8 cellular contexts compared by ENCODE assay signal in genomic region chr11:58579192-58580129, GRCh38. TPM values are rescaled to one million over a fixed set of nuclear protein-coding genes. Genes with fewer than 3 reads are reported as not detected.
DNase-seq lines count a peak whose midpoint lies in the region; ATAC-seq and TF ChIP-seq lines count a peak whose summit lies in the region.

No MANE protein-coding gene starts in this region.

- WGBS in esophagus, 2 donors, result 0 to 1% methylated on average over 48 to 78 of the region's 78 CpGs

- H3K27me3 ChIP-seq in esophagus (ENCODE audit: control insufficient read depth in 1 of 2, insufficient read depth in 2 of 2, low read length in 2 of 2) (no peaks in the 10 kb centered on the region), mucosa of stomach (ENCODE audit: control insufficient read depth, insufficient read depth, low read length) (no peaks in the 10 kb centered on the region)

- H3K4me1 ChIP-seq in esophagus (ENCODE audit: control insufficient read depth in 2 of 2, insufficient read depth in 2 of 2, low read length in 1 of 2) (peaks cover 3% of the 10 kb centered on the region in 2 donors), mucosa of stomach (ENCODE audit: control insufficient read depth, insufficient read depth, low read length) (peaks cover 12% of the 10 kb centered on the region)

- no peak for TF ChIP-seq EP300 in Ishikawa (IDR thresholded peaks at IDR 0.05; ENCODE audit: borderline replicate concordance)

- peak; percentile 38 for ATAC-seq in GM21576 (IDR thresholded peaks at IDR 0.05; ENCODE audit: unreplicated experiment)

- no peaks in the 10 kb centered on the region for H3K9me3 ChIP-seq in esophagus (ENCODE audit: control insufficient read depth in 2 of 2, insufficient read depth in 1 of 2, low read depth in 1 of 2, low read length in 1 of 2)
- no peaks in the 10 kb centered on the region for H3K9me3 ChIP-seq in mucosa of stomach (ENCODE audit: control insufficient read depth, low read length)

- TF ChIP-seq RAD21 in Ishikawa (IDR thresholded peaks at IDR 0.05; ENCODE audit: low read depth), result no peak

- DNase-seq in DMS153 (lab: John Stamatoyannopoulos, UW), result peak; percentile 76
- peak; percentile 94 for DNase-seq in OCI-M1 (lab: John Stamatoyannopoulos, UW)
- peak; percentile 91 for DNase-seq in activated T-cell treated with anti-CD3 and anti-CD28 coated beads, Interleukin-2, amount 50 U/mL, for 1 hour
- DNase-seq in stimulated activated CD8-positive, alpha-beta memory T cell treated with anti-CD3 and anti-CD28 coated beads, Interleukin-4, amount 100 ng/mL, for 48 hours, result peak; percentile 92

- H3K4me3 ChIP-seq in esophagus (ENCODE audit: low read depth in 1 of 2, low read length in 2 of 2) (peak overlapping the region; percentile 74 to 90), mucosa of stomach (ENCODE audit: low read length) (peak overlapping the region; percentile 60)

- no peaks in the 10 kb centered on the region for H3K36me3 ChIP-seq in esophagus (ENCODE audit: control insufficient read depth in 2 of 2, insufficient read depth in 2 of 2, low read length in 1 of 2)
- no peaks in the 10 kb centered on the region for H3K36me3 ChIP-seq in mucosa of stomach (ENCODE audit: control insufficient read depth, insufficient read depth, low read length)

- H3K27ac ChIP-seq in esophagus (ENCODE audit: low read depth in 2 of 2, low read length in 1 of 2), result peak overlapping the region; percentile 99 to 100

- H3K9ac ChIP-seq in mucosa of stomach (ENCODE audit: low read length), result peak overlapping the region; percentile 96

TF ChIP-seq in Ishikawa, 13 proteins besides CTCF, POLR2A, EP300 and RAD21:
- TF ChIP-seq, protein P1, sequence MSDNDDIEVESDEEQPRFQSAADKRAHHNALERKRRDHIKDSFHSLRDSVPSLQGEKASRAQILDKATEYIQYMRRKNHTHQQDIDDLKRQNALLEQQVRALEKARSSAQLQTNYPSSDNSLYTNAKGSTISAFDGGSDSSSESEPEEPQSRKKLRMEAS (IDR thresholded peaks at IDR 0.05), result peak; percentile 95
- TF ChIP-seq FOXM1 (IDR thresholded peaks at IDR 0.05; ENCODE audit: borderline replicate concordance, low read depth) (no peak), CEBPB (IDR thresholded peaks at IDR 0.05) (peak; percentile 22; the same call in 1 of the 2 replicates), TCF12 (IDR thresholded peaks at IDR 0.05; ENCODE audit: low read depth) (peak; percentile 50; the same call in 1 of the 2 replicates), NFIC (IDR thresholded peaks at IDR 0.05) (no peak), CREB1 (IDR thresholded peaks at IDR 0.05; ENCODE audit: low read depth) (no peak), ZBTB7A (IDR thresholded peaks at IDR 0.05; ENCODE audit: low read depth) (peak; percentile 75), EGR1 (IDR thresholded peaks at IDR 0.05) (no peak), TAF1 (IDR thresholded peaks at IDR 0.05; ENCODE audit: low read depth) (no peak)
- TF ChIP-seq, protein P2, sequence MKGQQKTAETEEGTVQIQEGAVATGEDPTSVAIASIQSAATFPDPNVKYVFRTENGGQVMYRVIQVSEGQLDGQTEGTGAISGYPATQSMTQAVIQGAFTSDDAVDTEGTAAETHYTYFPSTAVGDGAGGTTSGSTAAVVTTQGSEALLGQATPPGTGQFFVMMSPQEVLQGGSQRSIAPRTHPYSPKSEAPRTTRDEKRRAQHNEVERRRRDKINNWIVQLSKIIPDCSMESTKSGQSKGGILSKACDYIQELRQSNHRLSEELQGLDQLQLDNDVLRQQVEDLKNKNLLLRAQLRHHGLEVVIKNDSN (IDR thresholded peaks at IDR 0.05), result peak; percentile 96
- TF ChIP-seq, protein P3, sequence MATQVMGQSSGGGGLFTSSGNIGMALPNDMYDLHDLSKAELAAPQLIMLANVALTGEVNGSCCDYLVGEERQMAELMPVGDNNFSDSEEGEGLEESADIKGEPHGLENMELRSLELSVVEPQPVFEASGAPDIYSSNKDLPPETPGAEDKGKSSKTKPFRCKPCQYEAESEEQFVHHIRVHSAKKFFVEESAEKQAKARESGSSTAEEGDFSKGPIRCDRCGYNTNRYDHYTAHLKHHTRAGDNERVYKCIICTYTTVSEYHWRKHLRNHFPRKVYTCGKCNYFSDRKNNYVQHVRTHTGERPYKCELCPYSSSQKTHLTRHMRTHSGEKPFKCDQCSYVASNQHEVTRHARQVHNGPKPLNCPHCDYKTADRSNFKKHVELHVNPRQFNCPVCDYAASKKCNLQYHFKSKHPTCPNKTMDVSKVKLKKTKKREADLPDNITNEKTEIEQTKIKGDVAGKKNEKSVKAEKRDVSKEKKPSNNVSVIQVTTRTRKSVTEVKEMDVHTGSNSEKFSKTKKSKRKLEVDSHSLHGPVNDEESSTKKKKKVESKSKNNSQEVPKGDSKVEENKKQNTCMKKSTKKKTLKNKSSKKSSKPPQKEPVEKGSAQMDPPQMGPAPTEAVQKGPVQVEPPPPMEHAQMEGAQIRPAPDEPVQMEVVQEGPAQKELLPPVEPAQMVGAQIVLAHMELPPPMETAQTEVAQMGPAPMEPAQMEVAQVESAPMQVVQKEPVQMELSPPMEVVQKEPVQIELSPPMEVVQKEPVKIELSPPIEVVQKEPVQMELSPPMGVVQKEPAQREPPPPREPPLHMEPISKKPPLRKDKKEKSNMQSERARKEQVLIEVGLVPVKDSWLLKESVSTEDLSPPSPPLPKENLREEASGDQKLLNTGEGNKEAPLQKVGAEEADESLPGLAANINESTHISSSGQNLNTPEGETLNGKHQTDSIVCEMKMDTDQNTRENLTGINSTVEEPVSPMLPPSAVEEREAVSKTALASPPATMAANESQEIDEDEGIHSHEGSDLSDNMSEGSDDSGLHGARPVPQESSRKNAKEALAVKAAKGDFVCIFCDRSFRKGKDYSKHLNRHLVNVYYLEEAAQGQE (IDR thresholded peaks at IDR 0.05; ENCODE audit: low read depth), result no peak

RNA-seq across cellular contexts. Expression of gene ZFP91, which starts 0.6 kb away (rescaled TPM):
- 10 to 100 TPM in 1 of 2 donors, 1 to 10 TPM in 1; 7.4 to 15.5 TPM for polyA plus RNA-seq in esophagus

RNA-seq across cellular contexts. Expression of gene LPXN, which starts 3.8 kb away (rescaled TPM):
- 1 to 10 TPM; 2.4 to 2.7 TPM for polyA plus RNA-seq in esophagus

RNA-seq across cellular contexts. Expression of gene CNTF, which starts 43.0 kb away (rescaled TPM):
- under 1 TPM; 0.24 to 0.28 TPM for polyA plus RNA-seq in esophagus

Comparison
In these comparisons a context has a peak if more than half of its experiments do, and no peak if none do; other contexts are left out.
1. Peak in every context shown above with its lines: DNase-seq, ATAC-seq, H3K4me3 ChIP-seq and H3K27ac ChIP-seq.